In the genomic region with DNA sequence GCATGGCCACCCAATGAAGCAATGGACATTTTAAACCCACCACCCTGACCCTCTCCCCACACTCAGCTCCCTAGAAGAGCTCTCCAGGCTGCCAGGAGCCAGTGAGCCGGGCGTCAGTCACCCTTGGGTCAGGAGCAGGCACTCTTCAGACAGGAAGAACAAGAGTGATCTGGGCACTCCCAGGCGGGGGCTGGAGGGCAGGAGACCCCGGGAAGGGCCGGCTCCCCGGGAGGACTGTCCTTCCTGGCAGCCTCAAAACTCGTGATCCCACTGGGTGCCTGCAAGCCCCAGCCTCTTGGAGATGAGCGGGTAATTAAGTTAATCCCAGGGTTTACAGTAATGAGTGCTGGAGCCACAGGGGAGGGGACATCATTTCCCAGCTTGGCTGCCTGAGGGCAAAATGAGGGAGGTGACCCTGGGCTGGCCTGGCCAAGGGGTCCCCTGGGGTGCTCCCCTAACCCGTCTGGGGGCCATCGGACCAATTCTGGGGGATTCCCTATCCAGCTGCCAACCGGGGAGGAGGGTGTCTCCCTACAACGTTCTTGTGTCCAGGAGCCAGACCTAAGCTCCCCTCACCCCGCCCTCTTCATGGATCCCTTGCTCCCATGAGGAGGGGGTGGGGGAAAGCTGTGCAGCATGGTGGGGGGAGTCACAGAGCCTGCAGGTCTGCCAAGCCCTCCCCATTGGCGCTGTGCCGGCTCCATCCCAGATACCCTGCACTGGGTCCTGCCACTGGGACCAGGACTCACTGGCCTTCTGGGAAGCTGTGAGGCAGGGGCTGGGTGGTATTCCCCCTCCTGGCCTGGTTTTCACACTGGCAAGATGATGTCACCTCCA, we compare ENCODE assay signal across 19 cellular contexts. TPM values are rescaled to one million over a fixed set of nuclear protein-coding genes. Genes with fewer than 3 reads are reported as not detected.
DNase-seq lines count a peak whose midpoint lies in the region; ATAC-seq and TF ChIP-seq lines count a peak whose summit lies in the region.
"Had no signal": no experiment of that assay in that cellular context is flagged by ENCODE, and none has a peak within 500 bp of the region (broad histone marks: within the 10 kb centered on the region; RNA-seq: fewer than 3 reads in every experiment).

No MANE protein-coding gene starts in this region.

- peak overlapping the region; percentile 66 to 84 (median 74) for H3K4me2 ChIP-seq in BLaER1 treated with 17β-estradiol and CSF1 and Interleukin-3, amounts not matched to agents 10 nM and 100 nM
- no peak overlapping the region for H3K4me2 ChIP-seq in MM.1S (ENCODE audit: low read depth, low read length)

- H3K27me3 ChIP-seq in BLaER1 treated with 17β-estradiol and CSF1 and Interleukin-3, amounts not matched to agents 10 nM and 100 nM, result no peaks in the 10 kb centered on the region; a peak in 1 of 22 replicates
- H3K27me3 ChIP-seq in WERI-Rb-1 (ENCODE audit: insufficient read depth, low read depth, severe bottlenecking) (no peaks in the 10 kb centered on the region), MM.1S (replicated peaks; ENCODE audit: insufficient read depth, low read length) (no peaks in the 10 kb centered on the region)
- H3K27me3 ChIP-seq: cardiac muscle cell, MG63, right atrium auricular region, suprapubic skin had no signal

- H3K4me1 ChIP-seq in BLaER1 treated with 17β-estradiol and CSF1 and Interleukin-3, amounts not matched to agents 10 nM and 100 nM, result peaks cover 41 to 71% (median 52%) of the 10 kb centered on the region in 10 experiments
- no peaks in the 10 kb centered on the region for H3K4me1 ChIP-seq in MM.1S (ENCODE audit: low read length)

- no peaks in the 10 kb centered on the region for H3K9me2 ChIP-seq in MM.1S (replicated peaks; ENCODE audit: insufficient read depth, low read length)

- TF ChIP-seq CTCF in WERI-Rb-1 (IDR thresholded peaks at IDR 0.05; ENCODE audit: low read depth, low read length), result no peak
- no peak for TF ChIP-seq CTCF in MM.1S (IDR thresholded peaks at IDR 0.05; ENCODE audit: low read length)

- DNase-seq in NCI-H146 (lab: John Stamatoyannopoulos, UW) (peak; percentile 6), WERI-Rb-1 (peak; percentile 82), retina (peak; percentile 55), G401 (ENCODE audit: low spot score) (no peak), MM.1S (no peak)
- DNase-seq: activated CD8-positive, alpha-beta memory T cell treated with anti-CD3 and anti-CD28 coated beads, Interleukin-2, amount 50 U/mL, for 48 hours; CD4-positive, CD25-positive, alpha-beta regulatory T cell; hippocampal formation; mammary epithelial cell; MG63; NCI-H1694 treated with DMSO at 0.1 percent for 48 hours; occipital lobe; T-helper 17 cell had no signal

- H3K36me3 ChIP-seq in BLaER1 treated with 17β-estradiol and CSF1 and Interleukin-3, amounts not matched to agents 10 nM and 100 nM, result no peaks in the 10 kb centered on the region
- H3K36me3 ChIP-seq in WERI-Rb-1 (peaks cover 5% of the 10 kb centered on the region), MM.1S (replicated peaks; ENCODE audit: insufficient read depth, low read length) (no peaks in the 10 kb centered on the region)
- H3K36me3 ChIP-seq: cardiac muscle cell, MG63, right atrium auricular region had no signal

- no peaks in the 10 kb centered on the region for H3K79me2 ChIP-seq in MM.1S (ENCODE audit: low read length)

- H4K20me1 ChIP-seq in BLaER1 treated with 17β-estradiol and CSF1 and Interleukin-3, amounts not matched to agents 10 nM and 100 nM, result peaks cover 0 to 99% (median 82%) of the 10 kb centered on the region in 11 experiments; a peak in 18 of 22 replicates
- H4K20me1 ChIP-seq in MM.1S (ENCODE audit: insufficient read depth, low read length), result no peaks in the 10 kb centered on the region

- peak overlapping the region in 4 of 11 experiments; percentile 0 to 46 (median 35); a peak in 4 of 22 replicates for H3K9ac ChIP-seq in BLaER1 treated with 17β-estradiol and CSF1 and Interleukin-3, amounts not matched to agents 10 nM and 100 nM
- no peak overlapping the region for H3K9ac ChIP-seq in MM.1S (ENCODE audit: low read length)

- in situ Hi-C loops in G401 (cut with HindIII; ENCODE audit: low sequenced_read_pairs), result no loop called here

- H2AFZ ChIP-seq in MM.1S (ENCODE audit: low read length), result no peak overlapping the region

- no peaks in the 10 kb centered on the region for H3K9me3 ChIP-seq in BLaER1 treated with 17β-estradiol and CSF1 and Interleukin-3, amounts not matched to agents 10 nM and 100 nM (replicated peaks in 1 of 11)
- H3K9me3 ChIP-seq in WERI-Rb-1 (ENCODE audit: severe bottlenecking) (no peaks in the 10 kb centered on the region), MM.1S (replicated peaks; ENCODE audit: insufficient read depth, low read length) (no peaks in the 10 kb centered on the region)
- H3K9me3 ChIP-seq: MG63, right atrium auricular region, suprapubic skin had no signal

- no peaks in the 10 kb centered on the region for H3F3A ChIP-seq in MM.1S (ENCODE audit: insufficient read depth, low read length)

- H3K4me3 ChIP-seq in BLaER1 treated with 17β-estradiol and CSF1 and Interleukin-3, amounts not matched to agents 10 nM and 100 nM, result no peak overlapping the region
- H3K4me3 ChIP-seq in WERI-Rb-1 (ENCODE audit: low read depth, low read length) (peak overlapping the region; percentile 28), MM.1S (ENCODE audit: low read length) (no peak overlapping the region)
- H3K4me3 ChIP-seq: cardiac muscle cell, MG63, right atrium auricular region, suprapubic skin had no signal

- no peak for ATAC-seq in GM19023 (IDR thresholded peaks at IDR 0.05; ENCODE audit: unreplicated experiment)
- ATAC-seq in HG03378 (IDR thresholded peaks at IDR 0.05; ENCODE audit: unreplicated experiment), result no peak
- ATAC-seq: T-helper 17 cell had no signal

- peak overlapping the region in 3 of 11 experiments; percentile 3 to 34 (median 10); a peak in 1 of 22 replicates for H3K27ac ChIP-seq in BLaER1 treated with 17β-estradiol and CSF1 and Interleukin-3, amounts not matched to agents 10 nM and 100 nM
- H3K27ac ChIP-seq in WERI-Rb-1, result peak overlapping the region; percentile 92
- no peak overlapping the region for H3K27ac ChIP-seq in MM.1S (ENCODE audit: low read length)
- H3K27ac ChIP-seq: cardiac muscle cell, suprapubic skin had no signal

RNA-seq across cellular contexts. Expression of a gene that starts 59.2 kb away (rescaled TPM):
- 5.9 and 16.7 TPM in 2 replicates for total RNA-seq in G401 (2014; rRNA removed; shearing (Covaris generic))

RNA-seq across cellular contexts. Expression of a gene that starts 59.8 kb away (rescaled TPM):
- 43.7 and 54.9 TPM in 2 replicates for total RNA-seq in G401 (2014; rRNA removed; shearing (Covaris generic))

Comparison
In these comparisons a context has a peak if more than half of its experiments do, and no peak if none do; other contexts are left out.
1. DNase-seq: peak in NCI-H146 (single experiment), WERI-Rb-1 (single experiment) and retina (single experiment); none in G401 (single experiment) and MM.1S (single experiment).